1 cellular context compared by ENCODE assay signal in genomic region chr15:69576948-69577351, GRCh38.
TF ChIP-seq lines count a peak whose summit lies in the region.

No MANE protein-coding gene starts in this region.

TF ChIP-seq in GM23338, 12 proteins besides CTCF, POLR2A, EP300 and RAD21 (continued from another document):
- TF ChIP-seq REST (IDR thresholded peaks at IDR 0.05; ENCODE audit: unreplicated experiment) = no peak
- no peak for TF ChIP-seq POLR2AphosphoS5 (IDR thresholded peaks at IDR 0.05; ENCODE audit: low read depth)
- TF ChIP-seq JUNB (IDR thresholded peaks at IDR 0.05; ENCODE audit: unreplicated experiment) = no peak
- TF ChIP-seq CREB1 (CRISPR knock-in tag; IDR thresholded peaks at IDR 0.05; ENCODE audit: low read depth) = no peak
- no peak for TF ChIP-seq ZNF462 (CRISPR knock-in tag; IDR thresholded peaks at IDR 0.05)
- TF ChIP-seq EZH2 (IDR thresholded peaks at IDR 0.05; ENCODE audit: low read depth, unreplicated experiment) = no peak
- TF ChIP-seq EZH2phosphoT487 (IDR thresholded peaks at IDR 0.05; ENCODE audit: unreplicated experiment) = no peak
- no peak for TF ChIP-seq NANOG (IDR thresholded peaks at IDR 0.05; ENCODE audit: borderline replicate concordance)
- no peak for TF ChIP-seq ETS1 (IDR thresholded peaks at IDR 0.05)
